Comparison of ENCODE assay signal across 34 cellular contexts in genomic region chr15:94028121-94028520, GRCh38.
"Had no signal": no experiment of that assay in that cellular context is flagged by ENCODE, and none has a peak within 500 bp of the region (broad histone marks: within the 10 kb centered on the region; RNA-seq: fewer than 3 reads in every experiment).

No MANE protein-coding gene starts in this region.

- ATAC-seq: activated CD4-positive, alpha-beta T cell treated with anti-CD3 and anti-CD28 coated beads for 36 hours; activated CD4-positive, CD25-positive, alpha-beta regulatory T cell treated with anti-CD3 and anti-CD28 coated beads, Interleukin-2, amount 50 U/mL, for 24 hours; activated CD8-positive, alpha-beta memory T cell treated with anti-CD3 and anti-CD28 coated beads, Interleukin-2, amount 10 ng/mL, durations not matched to agents 7 days and 5 days; activated CD8-positive, alpha-beta T cell treated with anti-CD3 and anti-CD28 coated beads, Interleukin-2, amount 10 ng/mL, durations not matched to agents 7 days and 5 days; activated naive CD8-positive, alpha-beta T cell treated with anti-CD3 and anti-CD28 coated beads, Interleukin-2, amount 50 U/mL, for 24 hours; T-cell; T-helper 17 cell had no signal

- H3K27me3 ChIP-seq: ascending aorta had no signal

- H3K4me1 Mint-ChIP-seq: activated CD4-positive, alpha-beta memory T cell treated with anti-CD3 and anti-CD28 coated beads, Interleukin-2, amount 10 ng/mL, durations not matched to agents 7 days and 5 days; activated CD4-positive, alpha-beta T cell treated with anti-CD3 and anti-CD28 coated beads for 36 hours; activated CD4-positive, alpha-beta T cell treated with anti-CD3 and anti-CD28 coated beads, Interleukin-2, amount 10 ng/mL, durations not matched to agents 7 days and 5 days; activated CD8-positive, alpha-beta memory T cell treated with anti-CD3 and anti-CD28 coated beads, Interleukin-2, amount 10 ng/mL, durations not matched to agents 7 days and 5 days; activated naive CD4-positive, alpha-beta T cell treated with anti-CD3 and anti-CD28 coated beads, Interleukin-2, amount 10 ng/mL, durations not matched to agents 7 days and 5 days; activated naive CD4-positive, alpha-beta T cell treated with anti-CD3 and anti-CD28 coated beads, Interleukin-2, amount 50 U/mL, for 24 hours; activated naive CD8-positive, alpha-beta T cell treated with anti-CD3 and anti-CD28 coated beads, Interleukin-2, amount 10 ng/mL, durations not matched to agents 7 days and 5 days; activated naive CD8-positive, alpha-beta T cell treated with anti-CD3 and anti-CD28 coated beads, Interleukin-2, amount 50 U/mL, for 24 hours; T-cell; T-helper 17 cell; WTC11 had no signal

- H3K27ac Mint-ChIP-seq: activated CD4-positive, alpha-beta memory T cell treated with anti-CD3 and anti-CD28 coated beads, Interleukin-2, amount 10 ng/mL, durations not matched to agents 7 days and 5 days; activated CD4-positive, alpha-beta T cell treated with anti-CD3 and anti-CD28 coated beads for 36 hours; activated CD4-positive, alpha-beta T cell treated with anti-CD3 and anti-CD28 coated beads, Interleukin-2, amount 10 ng/mL, durations not matched to agents 7 days and 5 days; activated CD8-positive, alpha-beta memory T cell treated with anti-CD3 and anti-CD28 coated beads, Interleukin-2, amount 10 ng/mL, durations not matched to agents 7 days and 5 days; activated CD8-positive, alpha-beta T cell treated with anti-CD3 and anti-CD28 coated beads, Interleukin-2, amount 10 ng/mL, durations not matched to agents 7 days and 5 days; activated naive CD4-positive, alpha-beta T cell treated with anti-CD3 and anti-CD28 coated beads, Interleukin-2, amount 10 ng/mL, durations not matched to agents 7 days and 5 days; activated naive CD4-positive, alpha-beta T cell treated with anti-CD3 and anti-CD28 coated beads, Interleukin-2, amount 50 U/mL, for 24 hours; activated naive CD8-positive, alpha-beta T cell; activated naive CD8-positive, alpha-beta T cell treated with anti-CD3 and anti-CD28 coated beads, Interleukin-2, amount 10 ng/mL, durations not matched to agents 7 days and 5 days; activated naive CD8-positive, alpha-beta T cell treated with anti-CD3 and anti-CD28 coated beads, Interleukin-2, amount 50 U/mL, for 24 hours; activated T-cell treated with anti-CD3 and anti-CD28 coated beads, Interleukin-2, amount 50 U/mL, for 24 hours; activated T-helper 2 cell treated with anti-CD3 and anti-CD28 coated beads, Interferon-gamma antibody, Interleukin-2, Interleukin-4, amounts not matched to agents 10 μg/mL and 5 μg/mL and 100 μg/mL, durations not matched to agents 14 hours and 24 hours and 36 hours; brain; T-cell; T-helper 17 cell; T-helper 2 cell treated with Interferon-gamma antibody and Interleukin-4, amounts not matched to agents 5 μg/mL and 100 μg/mL, for 36 hours; WTC11 had no signal

- H3K36me3 Mint-ChIP-seq: activated CD8-positive, alpha-beta memory T cell treated with anti-CD3 and anti-CD28 coated beads, Interleukin-2, amount 10 ng/mL, durations not matched to agents 7 days and 5 days; activated naive CD4-positive, alpha-beta T cell treated with anti-CD3 and anti-CD28 coated beads, Interleukin-2, amount 10 ng/mL, durations not matched to agents 7 days and 5 days; activated naive CD4-positive, alpha-beta T cell treated with anti-CD3 and anti-CD28 coated beads, Interleukin-2, amount 50 U/mL, for 24 hours; activated naive CD8-positive, alpha-beta T cell; activated naive CD8-positive, alpha-beta T cell treated with anti-CD3 and anti-CD28 coated beads, Interleukin-2, amount 10 ng/mL, durations not matched to agents 7 days and 5 days; brain; T-cell; WTC11 had no signal

- H3K9me3 ChIP-seq: ascending aorta had no signal

- H3K27ac ChIP-seq: ascending aorta, WERI-Rb-1 had no signal

- H3K4me1 ChIP-seq: ascending aorta had no signal

- H3K27me3 Mint-ChIP-seq: activated naive CD4-positive, alpha-beta T cell treated with anti-CD3 and anti-CD28 coated beads, Interleukin-2, amount 10 ng/mL, durations not matched to agents 7 days and 5 days; activated naive CD8-positive, alpha-beta T cell had no signal

- DNase-seq: activated CD4-positive, alpha-beta memory T cell treated with anti-CD3 and anti-CD28 coated beads, Interleukin-2, amount 10 ng/mL, durations not matched to agents 7 days and 5 days; activated CD4-positive, alpha-beta T cell treated with anti-CD3 and anti-CD28 coated beads for 1 hour; activated CD4-positive, alpha-beta T cell treated with anti-CD3 and anti-CD28 coated beads for 36 hours; activated CD4-positive, alpha-beta T cell treated with anti-CD3 and anti-CD28 coated beads for 48 hours; activated CD4-positive, alpha-beta T cell treated with anti-CD3 and anti-CD28 coated beads, Interleukin-2, amount 10 ng/mL, durations not matched to agents 7 days and 5 days; activated CD4-positive, alpha-beta T cell treated with anti-CD3 and anti-CD28 coated beads, Interleukin-2, amount 50 U/mL, for 48 hours; activated CD4-positive, CD25-positive, alpha-beta regulatory T cell; activated CD8-positive, alpha-beta memory T cell treated with anti-CD3 and anti-CD28 coated beads for 24 hours; activated CD8-positive, alpha-beta memory T cell treated with anti-CD3 and anti-CD28 coated beads, Interleukin-2, amount 10 ng/mL, durations not matched to agents 7 days and 5 days; activated CD8-positive, alpha-beta memory T cell treated with anti-CD3 and anti-CD28 coated beads, Interleukin-2, amount 50 U/mL, for 48 hours; activated CD8-positive, alpha-beta T cell treated with anti-CD3 and anti-CD28 coated beads, Interleukin-2, amount 10 ng/mL, durations not matched to agents 7 days and 5 days; activated effector memory CD4-positive, alpha-beta T cell treated with Interleukin-2 at 50 U/mL for 16 hours; activated gamma-delta T cell; activated naive CD4-positive, alpha-beta T cell treated with anti-CD3 and anti-CD28 coated beads, Interleukin-2, amount 10 ng/mL, durations not matched to agents 7 days and 5 days; activated naive CD4-positive, alpha-beta T cell treated with Interleukin-2 at 50 U/mL for 16 hours; activated naive CD8-positive, alpha-beta T cell treated with anti-CD3 and anti-CD28 coated beads, Interleukin-2, amount 10 ng/mL, durations not matched to agents 7 days and 5 days; activated naive CD8-positive, alpha-beta T cell treated with anti-CD3 and anti-CD28 coated beads, Interleukin-2, amount 50 U/mL, for 24 hours; activated T-cell treated with anti-CD3 and anti-CD28 coated beads, Interleukin-2, amount 50 U/mL, for 24 hours; activated T-cell treated with anti-CD3 and anti-CD28 coated beads, Interleukin-2, amount 50 U/mL, for 48 hours; amygdala; anterior cingulate cortex; central memory CD4-positive, alpha-beta T cell; T-cell; T-helper 17 cell; T-helper 9 cell; WERI-Rb-1 had no signal

- H3K4me3 ChIP-seq: ascending aorta had no signal

- H3K9me3 Mint-ChIP-seq: activated CD4-positive, alpha-beta memory T cell treated with anti-CD3 and anti-CD28 coated beads, Interleukin-2, amount 10 ng/mL, durations not matched to agents 7 days and 5 days; activated CD4-positive, alpha-beta T cell treated with anti-CD3 and anti-CD28 coated beads, Interleukin-2, amount 10 ng/mL, durations not matched to agents 7 days and 5 days; activated naive CD4-positive, alpha-beta T cell treated with anti-CD3 and anti-CD28 coated beads, Interleukin-2, amount 10 ng/mL, durations not matched to agents 7 days and 5 days; activated naive CD4-positive, alpha-beta T cell treated with anti-CD3 and anti-CD28 coated beads, Interleukin-2, amount 50 U/mL, for 24 hours; activated naive CD8-positive, alpha-beta T cell treated with anti-CD3 and anti-CD28 coated beads, Interleukin-2, amount 10 ng/mL, durations not matched to agents 7 days and 5 days; activated naive CD8-positive, alpha-beta T cell treated with anti-CD3 and anti-CD28 coated beads, Interleukin-2, amount 50 U/mL, for 24 hours; activated T-cell treated with anti-CD3 and anti-CD28 coated beads, Interleukin-2, amount 50 U/mL, for 24 hours; activated T-helper 2 cell treated with anti-CD3 and anti-CD28 coated beads, Interferon-gamma antibody, Interleukin-2, Interleukin-4, amounts not matched to agents 10 μg/mL and 5 μg/mL and 100 μg/mL, durations not matched to agents 14 hours and 24 hours and 36 hours; T-cell; T-helper 2 cell treated with Interferon-gamma antibody and Interleukin-4, amounts not matched to agents 5 μg/mL and 100 μg/mL, for 36 hours; WTC11 had no signal

- H3K36me3 ChIP-seq: ascending aorta, WERI-Rb-1 had no signal

- H3K4me3 Mint-ChIP-seq: activated CD4-positive, alpha-beta memory T cell treated with anti-CD3 and anti-CD28 coated beads, Interleukin-2, amount 10 ng/mL, durations not matched to agents 7 days and 5 days; activated CD4-positive, alpha-beta T cell treated with anti-CD3 and anti-CD28 coated beads for 36 hours; activated CD4-positive, alpha-beta T cell treated with anti-CD3 and anti-CD28 coated beads, Interleukin-2, amount 10 ng/mL, durations not matched to agents 7 days and 5 days; activated CD8-positive, alpha-beta memory T cell treated with anti-CD3 and anti-CD28 coated beads, Interleukin-2, amount 10 ng/mL, durations not matched to agents 7 days and 5 days; activated CD8-positive, alpha-beta T cell treated with anti-CD3 and anti-CD28 coated beads, Interleukin-2, amount 10 ng/mL, durations not matched to agents 7 days and 5 days; activated naive CD4-positive, alpha-beta T cell treated with anti-CD3 and anti-CD28 coated beads, Interleukin-2, amount 10 ng/mL, durations not matched to agents 7 days and 5 days; activated naive CD4-positive, alpha-beta T cell treated with anti-CD3 and anti-CD28 coated beads, Interleukin-2, amount 50 U/mL, for 24 hours; activated naive CD8-positive, alpha-beta T cell; activated naive CD8-positive, alpha-beta T cell treated with anti-CD3 and anti-CD28 coated beads, Interleukin-2, amount 10 ng/mL, durations not matched to agents 7 days and 5 days; activated naive CD8-positive, alpha-beta T cell treated with anti-CD3 and anti-CD28 coated beads, Interleukin-2, amount 50 U/mL, for 24 hours; activated T-cell treated with anti-CD3 and anti-CD28 coated beads, Interleukin-2, amount 50 U/mL, for 24 hours; brain; T-cell; T-helper 17 cell; T-helper 2 cell treated with Interferon-gamma antibody and Interleukin-4, amounts not matched to agents 5 μg/mL and 100 μg/mL, for 36 hours; WTC11 had no signal
